In genomic region chr9:127872492-127873222, GRCh38 we compare ENCODE assay signal across 13 cellular contexts. TPM values are rescaled to one million over a fixed set of nuclear protein-coding genes. Genes with fewer than 3 reads are reported as not detected.
DNase-seq lines count a peak whose midpoint lies in the region; ATAC-seq and TF ChIP-seq lines count a peak whose summit lies in the region.
"Had no signal": no experiment of that assay in that cellular context is flagged by ENCODE, and none has a peak within 500 bp of the region (broad histone marks: within the 10 kb centered on the region; RNA-seq: fewer than 3 reads in every experiment).

No MANE protein-coding gene starts in this region.

- no peak overlapping the region for H3K4me2 ChIP-seq in osteoblast (ENCODE audit: insufficient read depth, low read length)
- H3K4me2 ChIP-seq: GM23338 had no signal

- peak overlapping the region; percentile 93 for H3K27ac ChIP-seq in left ventricle myocardium inferior (replicated peaks)
- H3K27ac ChIP-seq in osteoblast (ENCODE audit: low read depth, low read length): peak overlapping the region; percentile 8
- H3K27ac ChIP-seq in vagina: peak overlapping the region; percentile 89

- H3K36me3 Mint-ChIP-seq in dendritic cell treated with granulocyte-macrophage colony-stimulating factor and Interleukin-4, amounts not matched to agents 40 ng/mL and 50 ng/mL, for 4 days (ENCODE audit: low read depth): no peaks in the 10 kb centered on the region
- H3K36me3 Mint-ChIP-seq in Caco-2 (ENCODE audit: insufficient read depth, unreplicated experiment): peaks cover 7% of the 10 kb centered on the region

- peaks cover 15% of the 10 kb centered on the region for H3K27me3 Mint-ChIP-seq in dendritic cell treated with granulocyte-macrophage colony-stimulating factor and Interleukin-4, amounts not matched to agents 40 ng/mL and 50 ng/mL, for 4 days
- H3K27me3 Mint-ChIP-seq in Caco-2 (ENCODE audit: insufficient read depth, unreplicated experiment): no peaks in the 10 kb centered on the region

- no peak overlapping the region for H2AFZ ChIP-seq in osteoblast (ENCODE audit: low read length)
- H2AFZ ChIP-seq: GM23338 had no signal

- CTCF ChIA-PET in Caco-2 (lab: Charles Lee): interaction anchor here (0.6 to 1.6 kb wide), 2 partner anchors 138 to 152 kb away, joined by 3 to 5 read pairs; partner anchors contain the start of gene TOR2A

- no peak overlapping the region for H3K4me3 Mint-ChIP-seq in dendritic cell treated with granulocyte-macrophage colony-stimulating factor and Interleukin-4, amounts not matched to agents 40 ng/mL and 50 ng/mL, for 4 days
- no peak overlapping the region for H3K4me3 Mint-ChIP-seq in Caco-2 (ENCODE audit: unreplicated experiment)
- H3K4me3 Mint-ChIP-seq: GM23338 had no signal

- peaks cover 15% of the 10 kb centered on the region for H4K20me1 ChIP-seq in osteoblast (ENCODE audit: insufficient read depth, low read length)

- POLR2A ChIA-PET in Caco-2 (lab: Charles Lee): interaction anchor here (0.5 kb wide), 1 partner anchor 49 kb away, joined by 6 read pairs; no protein-coding TSS in a partner anchor

- TF ChIP-seq POLR2A in vagina (IDR thresholded peaks at IDR 0.05): no peak

- intact Hi-C loops in left ventricle myocardium inferior (cut with micrococcal nuclease): loop anchor here (5.0 kb wide), 1 partner anchor 80 kb away; no protein-coding TSS in a partner anchor
- intact Hi-C loops in left cardiac atrium (cut with DNase I): loop anchor here (5.0 to 10.0 kb wide), 3 partner anchors 68 to 135 kb away; partner anchors contain the start of genes CDK9 (in 1 of the 2), FPGS (in 1 of the 2) and TOR2A (in 1 of the 2)
- intact Hi-C loops in dendritic cell treated with granulocyte-macrophage colony-stimulating factor and Interleukin-4, amounts not matched to agents 40 ng/mL and 50 ng/mL, for 4 days (cut with micrococcal nuclease): loop anchor here (5.0 kb wide), 1 partner anchor 85 kb away; the partner anchor contains the start of gene CDK9
- intact Hi-C loops in vagina (cut with DNase I): loop anchor here (5.0 kb wide), 1 partner anchor 135 kb away; the partner anchor contains the start of gene TOR2A
- intact Hi-C loops in Caco-2 (cut with micrococcal nuclease; ENCODE audit: unreplicated experiment): loop anchor here (5.0 kb wide), 1 partner anchor 45 kb away; the partner anchor contains the start of gene ST6GALNAC4

- H3K4me1 ChIP-seq in left ventricle myocardium inferior (peaks cover 87% of the 10 kb centered on the region), osteoblast (ENCODE audit: insufficient read depth, low read length) (peaks cover 53% of the 10 kb centered on the region), vagina (peaks cover 50% of the 10 kb centered on the region), Caco-2 (0 out of 2 replicates have a peak, but pooled peaks cover 3% of the 10 kb centered on the region)

- DNase-seq in left ventricle myocardium inferior: no peak
- no peak for DNase-seq in left cardiac atrium
- DNase-seq in osteoblast (ENCODE audit: insufficient read length, low spot score, missing footprints): peak; percentile 76
- no peak for DNase-seq in vagina (ENCODE audit: extremely low spot score in 2 of 2)
- no peak for DNase-seq in Caco-2
- DNase-seq: 8988T, Kasumi-1, NCI-H1105 treated with DMSO at 0.1 percent for 48 hours, NCI-H2029 treated with DMSO at 0.1 percent for 48 hours had no signal

- H3K9me3 ChIP-seq in left ventricle myocardium inferior (replicated peaks) (no peaks in the 10 kb centered on the region), osteoblast (ENCODE audit: low read depth, low read length) (no peaks in the 10 kb centered on the region), vagina (no peaks in the 10 kb centered on the region), Caco-2 (no peaks in the 10 kb centered on the region)

- peak overlapping the region; percentile 34 for H3K27ac Mint-ChIP-seq in dendritic cell treated with granulocyte-macrophage colony-stimulating factor and Interleukin-4, amounts not matched to agents 40 ng/mL and 50 ng/mL, for 4 days
- no peak overlapping the region for H3K27ac Mint-ChIP-seq in Caco-2 (ENCODE audit: unreplicated experiment)
- H3K27ac Mint-ChIP-seq: GM23338 had no signal

- H3K4me1 Mint-ChIP-seq in dendritic cell treated with granulocyte-macrophage colony-stimulating factor and Interleukin-4, amounts not matched to agents 40 ng/mL and 50 ng/mL, for 4 days (ENCODE audit: low read depth): peaks cover 38% of the 10 kb centered on the region
- H3K4me1 Mint-ChIP-seq in Caco-2 (ENCODE audit: low read depth, unreplicated experiment): peaks cover 4% of the 10 kb centered on the region

- H3K9me3 Mint-ChIP-seq in dendritic cell treated with granulocyte-macrophage colony-stimulating factor and Interleukin-4, amounts not matched to agents 40 ng/mL and 50 ng/mL, for 4 days: no peaks in the 10 kb centered on the region
- H3K9me3 Mint-ChIP-seq in Caco-2 (ENCODE audit: unreplicated experiment): no peaks in the 10 kb centered on the region
- H3K9me3 Mint-ChIP-seq: GM23338 had no signal

- H3K4me3 ChIP-seq in left ventricle myocardium inferior (peak overlapping the region; percentile 77), osteoblast (ENCODE audit: insufficient read depth, low read length) (no peak overlapping the region), vagina (no peak overlapping the region), Caco-2 (ENCODE audit: low read depth, low read length) (no peak overlapping the region)
- H3K4me3 ChIP-seq: GM23338 had no signal

- H3K27me3 ChIP-seq in left ventricle myocardium inferior (ENCODE audit: low read depth) (no peaks in the 10 kb centered on the region), osteoblast (ENCODE audit: insufficient read depth, low read length) (no peaks in the 10 kb centered on the region), vagina (no peaks in the 10 kb centered on the region), Caco-2 (replicated peaks; ENCODE audit: control insufficient read depth, insufficient read depth, low read length) (no peaks in the 10 kb centered on the region)

- peaks cover 52% of the 10 kb centered on the region for H3K36me3 ChIP-seq in left ventricle myocardium inferior
- peaks cover 42% of the 10 kb centered on the region for H3K36me3 ChIP-seq in osteoblast (ENCODE audit: insufficient read depth, low read length)
- peaks cover 0 to 20% of the 10 kb centered on the region in 2 donors for H3K36me3 ChIP-seq in vagina
- H3K36me3 ChIP-seq in Caco-2 (ENCODE audit: control insufficient read depth, insufficient read depth, low read length): no peaks in the 10 kb centered on the region

- H3K79me2 ChIP-seq in osteoblast (ENCODE audit: insufficient read depth, low read length): peaks cover 34% of the 10 kb centered on the region

- BruUV-seq in Caco-2 (replicated peaks; lab: Mats Ljungman, UMichigan): no TSS peak

- TF ChIP-seq CTCF in left ventricle myocardium inferior (IDR thresholded peaks at IDR 0.05; ENCODE audit: borderline replicate concordance): no peak
- no peak for TF ChIP-seq CTCF in osteoblast (IDR thresholded peaks at IDR 0.05; ENCODE audit: extremely low read depth, low read depth, low read length)
- TF ChIP-seq CTCF in vagina (IDR thresholded peaks at IDR 0.05): no peak
- no peak for TF ChIP-seq CTCF in Caco-2 (IDR thresholded peaks at IDR 0.05; ENCODE audit: insufficient read depth in 1 of 2, low read depth in 1 of 2, low read length in 1 of 2, severe bottlenecking in 1 of 2, unreplicated experiment in 1 of 2)

- no peak for ATAC-seq in left cardiac atrium
- no peak for ATAC-seq in HG03354 (IDR thresholded peaks at IDR 0.05; ENCODE audit: poor library complexity, severe bottlenecking, unreplicated experiment)
- no peak for ATAC-seq in HG03175 (IDR thresholded peaks at IDR 0.05; ENCODE audit: unreplicated experiment)
- ATAC-seq: GM23338 had no signal

RNA-seq across cellular contexts. Expression of gene AK1, which starts 4.8 kb away (rescaled TPM):
- total RNA-seq in left ventricle myocardium inferior (844 TPM), left cardiac atrium (100 to 1,000 TPM; 593 to 626 TPM), osteoblast (100 and 106 TPM in 2 replicates), vagina (33.4 TPM), Caco-2 (2022) (39.2 and 41.5 TPM in 2 replicates)

RNA-seq across cellular contexts. Expression of gene ENG, which starts 18.2 kb away (rescaled TPM):
- total RNA-seq in left ventricle myocardium inferior: 139 TPM
- total RNA-seq in left cardiac atrium: 100 to 1,000 TPM; 132 to 392 TPM
- total RNA-seq in osteoblast: 60.8 and 87.5 TPM in 2 replicates
- total RNA-seq in vagina: 130 TPM
- total RNA-seq in Caco-2 (2022): 0.18 and 0.53 TPM in 2 replicates

RNA-seq across cellular contexts. Expression of gene ST6GALNAC6, which starts 26.7 kb away (rescaled TPM):
- total RNA-seq in left ventricle myocardium inferior (48.4 TPM), left cardiac atrium (10 to 100 TPM; 56.7 to 71.7 TPM), osteoblast (52.7 and 53.2 TPM in 2 replicates), vagina (108 TPM), Caco-2 (2022) (20.7 and 25.1 TPM in 2 replicates)

RNA-seq across cellular contexts. Expression of gene ST6GALNAC4, which starts 44.2 kb away (rescaled TPM):
- 31.3 TPM for total RNA-seq in left ventricle myocardium inferior
- 10 to 100 TPM; 35.8 to 49.9 TPM for total RNA-seq in left cardiac atrium
- total RNA-seq in osteoblast: 29.5 and 33.7 TPM in 2 replicates
- 33.1 TPM for total RNA-seq in vagina
- 12.1 and 13.2 TPM in 2 replicates for total RNA-seq in Caco-2 (2022)

RNA-seq across cellular contexts. Expression of gene PIP5KL1, which starts 57.9 kb away (rescaled TPM):
- total RNA-seq in left ventricle myocardium inferior: 0.85 TPM
- under 1 TPM; 0.50 to 0.99 TPM for total RNA-seq in left cardiac atrium
- total RNA-seq in osteoblast: 2.2 and 3.5 TPM in 2 replicates
- 10.3 TPM for total RNA-seq in vagina
- total RNA-seq in Caco-2 (2022): 2.3 and 3.8 TPM in 2 replicates

Comparison
In these comparisons a context has a peak if more than half of its experiments do, and no peak if none do; other contexts are left out.
1. H3K27ac ChIP-seq: peak in every context shown above with its lines; median percentile 93 in left ventricle myocardium inferior; 89 in vagina; 8 in osteoblast.
2. RNA of gene ENG, which starts 18.2 kb away (total RNA-seq): 132 to 392 TPM in left cardiac atrium, 139 TPM in left ventricle myocardium inferior (single experiment), 130 TPM in vagina (single experiment) and 60.8 to 87.5 TPM in osteoblast; 0.18 to 0.53 TPM in Caco-2; every median in the first group is over 10 times any median in the second.